ENCODE assay signal across 23 cellular contexts in genomic region chr2:316381-316780, GRCh38. TPM values are rescaled to one million over a fixed set of nuclear protein-coding genes. Genes with fewer than 3 reads are reported as not detected.
"Had no signal": no experiment of that assay in that cellular context is flagged by ENCODE, and none has a peak within 500 bp of the region (broad histone marks: within the 10 kb centered on the region; RNA-seq: fewer than 3 reads in every experiment).

No MANE protein-coding gene starts in this region.

- DNase-seq: IMR-90, Karpas-422, KG1, NCI-H1092 treated with DMSO at 0.1 percent for 48 hours, NCI-H1436, NCI-H187, NCI-H2029, NCI-H2081 treated with DMSO at 0.1 percent for 48 hours, NCI-H2171, NCI-H226, NCI-H446, NCI-H510A, NCI-H524 treated with DMSO at 0.1 percent for 48 hours, NCI-H69, NCI-H774, Right ventricle myocardium superior, RPMI8226, SIG-M5 had no signal

- H3K27me3 ChIP-seq: MG63, SJSA1 had no signal

- H3K36me3 ChIP-seq: MG63, SJSA1 had no signal

- H3K27ac ChIP-seq: SJSA1, SK-N-MC had no signal

- H3K9me3 ChIP-seq: MG63, SJSA1 had no signal

- ATAC-seq: HepG2 had no signal

- H3K4me3 ChIP-seq: MG63, SJSA1, SK-N-MC had no signal

RNA-seq across cellular contexts. Expression of gene ALKAL2, which starts 28.5 kb away (rescaled TPM):
- total RNA-seq: HT1080, IMR-90, Right ventricle myocardium superior, SJSA1 had no signal
- polyA plus RNA-seq: IMR-90 had no signal
